20 cellular contexts compared by ENCODE assay signal in genomic region chr17:6558276-6558675, GRCh38. TPM values are rescaled to one million over a fixed set of nuclear protein-coding genes. Genes with fewer than 3 reads are reported as not detected.
"Had no signal": no experiment of that assay in that cellular context is flagged by ENCODE, and none has a peak within 500 bp of the region (broad histone marks: within the 10 kb centered on the region; RNA-seq: fewer than 3 reads in every experiment).

No MANE protein-coding gene starts in this region.

- H3K4me3 ChIP-seq: breast epithelium, left lung, lung, pancreas, testis had no signal

- H3K36me3 ChIP-seq: breast epithelium, left lung, pancreas had no signal

- H3K9me3 Mint-ChIP-seq: activated naive CD8-positive, alpha-beta T cell treated with anti-CD3 and anti-CD28 coated beads for 36 hours; activated T-cell treated with anti-CD3 and anti-CD28 coated beads, Interleukin-2, amount 50 U/mL, for 4 hours; immature natural killer cell; mesothelial cell of epicardium; naive thymus-derived CD8-positive, alpha-beta T cell; stimulated activated effector memory CD8-positive, alpha-beta T cell treated with anti-CD3 and anti-CD28 coated beads, Interleukin-12 subunit alpha, Interleukin-12 subunit beta, amount 100 ng/mL, for 72 hours had no signal

- H3K27ac ChIP-seq: breast epithelium, foreskin keratinocyte, left lung, pancreas had no signal

- H3K9me3 ChIP-seq: breast epithelium, left lung, pancreas, testis had no signal

- DNase-seq: activated CD4-positive, alpha-beta T cell treated with anti-CD3 and anti-CD28 coated beads for 1 hour; activated CD4-positive, alpha-beta T cell treated with anti-CD3 and anti-CD28 coated beads, Interleukin-2, amount 50 U/mL, for 4 hours; activated CD8-positive, alpha-beta memory T cell treated with anti-CD3 and anti-CD28 coated beads, Interleukin-2, amount 50 U/mL, for 48 hours; activated naive CD4-positive, alpha-beta T cell treated with Interleukin-2 at 50 U/mL for 16 hours; activated naive CD8-positive, alpha-beta T cell treated with anti-CD3 and anti-CD28 coated beads for 36 hours; activated T-cell treated with anti-CD3 and anti-CD28 coated beads, Interleukin-2, amount 50 U/mL, for 4 hours; foreskin keratinocyte; immature natural killer cell; kidney glomerular epithelial cell; left lung; naive thymus-derived CD8-positive, alpha-beta T cell; stimulated activated CD4-positive, alpha-beta T cell treated with anti-CD3 and anti-CD28 coated beads, Interleukin-2, amount 100 ng/mL, for 24 hours; T-helper 1 cell; trophoblast cell had no signal

- H3K27ac Mint-ChIP-seq: activated naive CD8-positive, alpha-beta T cell treated with anti-CD3 and anti-CD28 coated beads for 36 hours; immature natural killer cell; mesothelial cell of epicardium; stimulated activated effector memory CD8-positive, alpha-beta T cell treated with anti-CD3 and anti-CD28 coated beads, Interleukin-12 subunit alpha, Interleukin-12 subunit beta, amount 100 ng/mL, for 72 hours had no signal

- ATAC-seq: activated T-cell treated with anti-CD3 and anti-CD28 coated beads, Interleukin-2, amount 50 U/mL, for 4 hours; foreskin keratinocyte; left lung; naive thymus-derived CD8-positive, alpha-beta T cell; pancreas; stimulated activated effector memory CD8-positive, alpha-beta T cell treated with anti-CD3 and anti-CD28 coated beads, Interleukin-12 subunit alpha, Interleukin-12 subunit beta, amount 100 ng/mL, for 72 hours had no signal

- H3K4me3 Mint-ChIP-seq: activated naive CD8-positive, alpha-beta T cell treated with anti-CD3 and anti-CD28 coated beads for 36 hours; activated T-cell treated with anti-CD3 and anti-CD28 coated beads, Interleukin-2, amount 50 U/mL, for 4 hours; stimulated activated effector memory CD8-positive, alpha-beta T cell treated with anti-CD3 and anti-CD28 coated beads, Interleukin-12 subunit alpha, Interleukin-12 subunit beta, amount 100 ng/mL, for 72 hours had no signal

- H3K4me1 ChIP-seq: pancreas had no signal

- H3K27me3 ChIP-seq: breast epithelium, pancreas, testis had no signal

- H3K36me3 Mint-ChIP-seq: immature natural killer cell; mesothelial cell of epicardium; stimulated activated effector memory CD8-positive, alpha-beta T cell treated with anti-CD3 and anti-CD28 coated beads, Interleukin-12 subunit alpha, Interleukin-12 subunit beta, amount 100 ng/mL, for 72 hours had no signal

RNA-seq across cellular contexts. Expression of gene PITPNM3, which starts 1.9 kb away (rescaled TPM):
- polyA plus RNA-seq: naive thymus-derived CD8-positive, alpha-beta T cell had no signal
